In genomic region chr14:74893614-74894091, GRCh38 we compare ENCODE assay signal across 14 cellular contexts. TPM values are rescaled to one million over a fixed set of nuclear protein-coding genes. Genes with fewer than 3 reads are reported as not detected.
DNase-seq lines count a peak whose midpoint lies in the region; ATAC-seq and TF ChIP-seq lines count a peak whose summit lies in the region.
"Had no signal": no experiment of that assay in that cellular context is flagged by ENCODE, and none has a peak within 500 bp of the region (broad histone marks: within the 10 kb centered on the region; RNA-seq: fewer than 3 reads in every experiment).

No MANE protein-coding gene starts in this region.

- 0 out of 2 replicates have a peak, but pooled peaks cover 3% of the 10 kb centered on the region for H3K36me3 ChIP-seq in MM.1S (replicated peaks; ENCODE audit: insufficient read depth, low read length)
- H3K36me3 ChIP-seq in CD8-positive, alpha-beta T cell (ENCODE audit: insufficient read depth, low read length): peaks cover 83% of the 10 kb centered on the region

- no peaks in the 10 kb centered on the region for H3K9me2 ChIP-seq in MM.1S (replicated peaks; ENCODE audit: insufficient read depth, low read length)

- TF ChIP-seq CTCF in MM.1S (IDR thresholded peaks at IDR 0.05; ENCODE audit: low read length): no peak
- no peak for TF ChIP-seq CTCF in CD8-positive, alpha-beta T cell (IDR thresholded peaks at IDR 0.05)

- intact Hi-C loops in activated naive CD4-positive, alpha-beta T cell treated with anti-CD3 and anti-CD28 coated beads for 36 hours (cut with micrococcal nuclease): no loop called here
- intact Hi-C loops in CD8-positive, alpha-beta T cell (cut with DNase I, micrococcal nuclease): no loop called here

- H3K79me2 ChIP-seq in MM.1S (ENCODE audit: low read length): peaks cover 13% of the 10 kb centered on the region

- DNase-seq in activated naive CD4-positive, alpha-beta T cell treated with anti-CD3 and anti-CD28 coated beads for 36 hours: no peak
- DNase-seq in activated naive CD4-positive, alpha-beta T cell (lab: John Stamatoyannopoulos, UW): no peak
- peak; percentile 15 for DNase-seq in MM.1S
- DNase-seq in stimulated activated naive B cell treated with anti-CD40 and anti-IgM and Interleukin-4, amounts not matched to agents 10 μg/mL and 1 μg/mL and 100 μg/mL, for 72 hours: no peak
- DNase-seq in NCI-H446 (lab: John Stamatoyannopoulos, UW): no peak
- no peak for DNase-seq in CD8-positive, alpha-beta T cell
- DNase-seq in SK-N-DZ (ENCODE audit: low spot score): no peak
- DNase-seq: activated CD4-positive, alpha-beta memory T cell treated with anti-CD3 and anti-CD28 coated beads, Interleukin-2, amount 10 ng/mL, durations not matched to agents 7 days and 5 days had no signal

- H3K27me3 ChIP-seq in MM.1S (replicated peaks; ENCODE audit: insufficient read depth, low read length): no peaks in the 10 kb centered on the region
- H3K27me3 ChIP-seq in CD8-positive, alpha-beta T cell (ENCODE audit: insufficient read depth, low read length): no peaks in the 10 kb centered on the region
- H3K27me3 ChIP-seq: ascending aorta had no signal

- no peak overlapping the region for H3K4me3 ChIP-seq in MM.1S (ENCODE audit: low read length)
- H3K4me3 ChIP-seq in CD8-positive, alpha-beta T cell (ENCODE audit: low read depth, low read length): no peak overlapping the region
- H3K4me3 ChIP-seq: ascending aorta, SK-N-MC, skin epidermis had no signal

- peak overlapping the region; percentile 67; the same call in 1 of the 2 replicates for H3K27ac ChIP-seq in MM.1S (ENCODE audit: low read length)
- H3K27ac ChIP-seq in CD8-positive, alpha-beta T cell (ENCODE audit: low read depth, low read length): no peak overlapping the region
- H3K27ac ChIP-seq: ascending aorta, SK-N-MC had no signal

- H2AFZ ChIP-seq in MM.1S (ENCODE audit: low read length): no peak overlapping the region

- no peak overlapping the region for H3K9ac ChIP-seq in MM.1S (ENCODE audit: low read length)

- ATAC-seq in HG02678 (IDR thresholded peaks at IDR 0.05; ENCODE audit: unreplicated experiment): peak; percentile 54
- peak; percentile 60 to 73 for ATAC-seq in stimulated activated naive B cell treated with anti-CD40 and anti-IgM and Interleukin-4, amounts not matched to agents 10 μg/mL and 1 μg/mL and 100 μg/mL, for 72 hours (replicated peaks)
- ATAC-seq in CD8-positive, alpha-beta T cell: no peak

- H3K27me3 Mint-ChIP-seq in activated naive CD4-positive, alpha-beta T cell treated with anti-CD3 and anti-CD28 coated beads for 36 hours (ENCODE audit: low read depth): no peaks in the 10 kb centered on the region
- no peaks in the 10 kb centered on the region for H3K27me3 Mint-ChIP-seq in stimulated activated naive B cell treated with anti-CD40 and anti-IgM and Interleukin-4, amounts not matched to agents 10 μg/mL and 1 μg/mL and 100 μg/mL, for 72 hours
- H3K27me3 Mint-ChIP-seq in CD8-positive, alpha-beta T cell (ENCODE audit: low read depth): no peaks in the 10 kb centered on the region
- H3K27me3 Mint-ChIP-seq: activated CD4-positive, alpha-beta memory T cell treated with anti-CD3 and anti-CD28 coated beads, Interleukin-2, amount 10 ng/mL, durations not matched to agents 7 days and 5 days had no signal

- H3K9me3 ChIP-seq in MM.1S (replicated peaks; ENCODE audit: insufficient read depth, low read length): no peaks in the 10 kb centered on the region
- H3K9me3 ChIP-seq in CD8-positive, alpha-beta T cell (ENCODE audit: low read length): no peaks in the 10 kb centered on the region
- H3K9me3 ChIP-seq: ascending aorta had no signal

- H3K4me3 Mint-ChIP-seq in activated naive CD4-positive, alpha-beta T cell treated with anti-CD3 and anti-CD28 coated beads for 36 hours: no peak overlapping the region
- peak overlapping the region; percentile 31 to 56 for H3K4me3 Mint-ChIP-seq in stimulated activated naive B cell treated with anti-CD40 and anti-IgM and Interleukin-4, amounts not matched to agents 10 μg/mL and 1 μg/mL and 100 μg/mL, for 72 hours
- H3K4me3 Mint-ChIP-seq in CD8-positive, alpha-beta T cell: no peak overlapping the region
- H3K4me3 Mint-ChIP-seq: activated CD4-positive, alpha-beta memory T cell treated with anti-CD3 and anti-CD28 coated beads, Interleukin-2, amount 10 ng/mL, durations not matched to agents 7 days and 5 days had no signal

- H3K4me1 Mint-ChIP-seq in activated naive CD4-positive, alpha-beta T cell treated with anti-CD3 and anti-CD28 coated beads for 36 hours (ENCODE audit: low read depth): no peaks in the 10 kb centered on the region
- H3K4me1 Mint-ChIP-seq in stimulated activated naive B cell treated with anti-CD40 and anti-IgM and Interleukin-4, amounts not matched to agents 10 μg/mL and 1 μg/mL and 100 μg/mL, for 72 hours: peaks cover 23 to 26% of the 10 kb centered on the region in 2 donors
- H3K4me1 Mint-ChIP-seq in CD8-positive, alpha-beta T cell (ENCODE audit: low read depth): peaks cover 10% of the 10 kb centered on the region

- POLR2A ChIA-PET in CD8-positive, alpha-beta T cell (lab: Charles Lee): interaction anchor here (0.7 to 2.1 kb wide), 2 partner anchors 11 to 12 kb away, joined by 3 to 9 read pairs; no protein-coding TSS in a partner anchor

- H3K9me3 Mint-ChIP-seq in activated naive CD4-positive, alpha-beta T cell treated with anti-CD3 and anti-CD28 coated beads for 36 hours: no peaks in the 10 kb centered on the region
- no peaks in the 10 kb centered on the region for H3K9me3 Mint-ChIP-seq in stimulated activated naive B cell treated with anti-CD40 and anti-IgM and Interleukin-4, amounts not matched to agents 10 μg/mL and 1 μg/mL and 100 μg/mL, for 72 hours
- no peaks in the 10 kb centered on the region for H3K9me3 Mint-ChIP-seq in CD8-positive, alpha-beta T cell
- H3K9me3 Mint-ChIP-seq: activated CD4-positive, alpha-beta memory T cell treated with anti-CD3 and anti-CD28 coated beads, Interleukin-2, amount 10 ng/mL, durations not matched to agents 7 days and 5 days had no signal

- H3K36me3 Mint-ChIP-seq in activated naive CD4-positive, alpha-beta T cell treated with anti-CD3 and anti-CD28 coated beads for 36 hours (ENCODE audit: low read depth): peaks cover 51% of the 10 kb centered on the region
- peaks cover 51 to 63% of the 10 kb centered on the region in 2 donors for H3K36me3 Mint-ChIP-seq in stimulated activated naive B cell treated with anti-CD40 and anti-IgM and Interleukin-4, amounts not matched to agents 10 μg/mL and 1 μg/mL and 100 μg/mL, for 72 hours
- peaks cover 94% of the 10 kb centered on the region for H3K36me3 Mint-ChIP-seq in CD8-positive, alpha-beta T cell

- H3F3A ChIP-seq in MM.1S (ENCODE audit: insufficient read depth, low read length): peaks cover 27% of the 10 kb centered on the region

- H3K4me2 ChIP-seq in MM.1S (ENCODE audit: low read depth, low read length): peak overlapping the region; percentile 60

- 0 out of 2 replicates have a peak, but pooled peaks cover 3% of the 10 kb centered on the region for H4K20me1 ChIP-seq in MM.1S (ENCODE audit: insufficient read depth, low read length)

- CTCF ChIA-PET in activated naive CD4-positive, alpha-beta T cell treated with anti-CD3 and anti-CD28 coated beads for 36 hours (lab: Charles Lee): interaction anchor here (0.6 to 6.9 kb wide), 7 partner anchors 13 to 411 kb away, joined by 3 to 75 read pairs (median 9); no protein-coding TSS in a partner anchor
- CTCF ChIA-PET in CD8-positive, alpha-beta T cell (lab: Charles Lee): interaction anchor here (0.9 to 8.0 kb wide), 4 partner anchors 10 to 32 kb away, joined by 3 to 72 read pairs (median 34); partner anchors contain the start of gene PROX2

- peak overlapping the region; percentile 16 for H3K27ac Mint-ChIP-seq in activated naive CD4-positive, alpha-beta T cell treated with anti-CD3 and anti-CD28 coated beads for 36 hours
- H3K27ac Mint-ChIP-seq in stimulated activated naive B cell treated with anti-CD40 and anti-IgM and Interleukin-4, amounts not matched to agents 10 μg/mL and 1 μg/mL and 100 μg/mL, for 72 hours: peak overlapping the region; percentile 86
- H3K27ac Mint-ChIP-seq in CD8-positive, alpha-beta T cell: no peak overlapping the region
- H3K27ac Mint-ChIP-seq: activated CD4-positive, alpha-beta memory T cell treated with anti-CD3 and anti-CD28 coated beads, Interleukin-2, amount 10 ng/mL, durations not matched to agents 7 days and 5 days had no signal

- peaks cover 33% of the 10 kb centered on the region for H3K4me1 ChIP-seq in MM.1S (ENCODE audit: low read length)
- no peaks in the 10 kb centered on the region for H3K4me1 ChIP-seq in CD8-positive, alpha-beta T cell (ENCODE audit: insufficient read depth, low read length)
- H3K4me1 ChIP-seq: ascending aorta had no signal

RNA-seq across cellular contexts. Expression of gene DLST, which starts 11.9 kb away (rescaled TPM):
- 100 to 1,000 TPM; 126 to 132 TPM for total RNA-seq in activated naive CD4-positive, alpha-beta T cell treated with anti-CD3 and anti-CD28 coated beads for 36 hours
- 100 to 1,000 TPM; 142 to 156 TPM for total RNA-seq in CD8-positive, alpha-beta T cell
- 49.6 and 54.2 TPM in 2 replicates for polyA plus RNA-seq in SK-N-DZ (2014; cell fraction: cytosol; rRNA removed)
- polyA plus RNA-seq in SK-N-DZ (2014; cell fraction: nucleus; rRNA removed): 75.1 and 106 TPM in 2 replicates

RNA-seq across cellular contexts. Expression of gene PROX2, which starts 17.7 kb away (rescaled TPM):
- under 1 TPM; 0.07 to 0.41 TPM for total RNA-seq in activated naive CD4-positive, alpha-beta T cell treated with anti-CD3 and anti-CD28 coated beads for 36 hours
- total RNA-seq in CD8-positive, alpha-beta T cell: under 1 TPM; 0.31 to 0.43 TPM
- not detected in 2 replicates for polyA plus RNA-seq in SK-N-DZ (2014; cell fraction: cytosol; rRNA removed)
- polyA plus RNA-seq in SK-N-DZ (2014; cell fraction: nucleus; rRNA removed): not detected in 2 replicates
- total RNA-seq: activated CD4-positive, alpha-beta memory T cell treated with anti-CD3 and anti-CD28 coated beads, Interleukin-2, amount 10 ng/mL, durations not matched to agents 7 days and 5 days; ascending aorta; myocyte had no signal
- polyA plus RNA-seq: AG04450 had no signal

RNA-seq across cellular contexts. Expression of gene RPS6KL1, which starts 29.4 kb away (rescaled TPM):
- 1 to 10 TPM; 4.5 to 6.8 TPM for total RNA-seq in activated naive CD4-positive, alpha-beta T cell treated with anti-CD3 and anti-CD28 coated beads for 36 hours
- 10 to 100 TPM in 1 of 2 experiments, 1 to 10 TPM in 1; 8.9 to 10.8 TPM for total RNA-seq in CD8-positive, alpha-beta T cell
- polyA plus RNA-seq in SK-N-DZ (2014; cell fraction: cytosol; rRNA removed): 19.0 and 27.3 TPM in 2 replicates
- polyA plus RNA-seq in SK-N-DZ (2014; cell fraction: nucleus; rRNA removed): 72.4 and 86.5 TPM in 2 replicates

Comparison
In these comparisons a context has a peak if more than half of its experiments do, and no peak if none do; other contexts are left out.
1. H3K4me3 Mint-ChIP-seq: peak in stimulated activated naive B cell treated with anti-CD40 and anti-IgM and Interleukin-4, amounts not matched to agents 10 μg/mL and 1 μg/mL and 100 μg/mL, for 72 hours (2 of 2); none in activated naive CD4-positive, alpha-beta T cell treated with anti-CD3 and anti-CD28 coated beads for 36 hours (single experiment) and CD8-positive, alpha-beta T cell (single experiment).